ENCODE assay signal across 19 cellular contexts in genomic region chr6:6688951-6689350, GRCh38.
DNase-seq lines count a peak whose midpoint lies in the region; ATAC-seq, FAIRE-seq and TF ChIP-seq lines count a peak whose summit lies in the region.
"Had no signal": no experiment of that assay in that cellular context is flagged by ENCODE, and none has a peak within 500 bp of the region (broad histone marks: within the 10 kb centered on the region; RNA-seq: fewer than 3 reads in every experiment).

No MANE protein-coding gene starts in this region.

- H3K4me3 ChIP-seq in GM23248 (no peak overlapping the region), body of pancreas (no peak overlapping the region), keratinocyte (ENCODE audit: control insufficient read depth in 2 of 3, extremely low read depth in 1 of 3, insufficient read depth in 2 of 3, low read depth in 1 of 3, low read length in 3 of 3) (no peak overlapping the region), gastrocnemius medialis (no peak overlapping the region)
- H3K4me3 ChIP-seq: dorsolateral prefrontal cortex, left lung had no signal

- no peak for TF ChIP-seq POLR2A in body of pancreas (IDR thresholded peaks at IDR 0.05)
- TF ChIP-seq POLR2A in gastrocnemius medialis (IDR thresholded peaks at IDR 0.05), result no peak

- intact Hi-C loops in body of pancreas (cut with DNase I) (no loop called here), gastrocnemius medialis (cut with DNase I; ENCODE audit: low total_unique reads) (loop anchor here (10.0 kb wide), 1 partner anchor 696 kb away; the partner anchor contains the start of genes CAGE1 and RIOK1)

- no peak for ATAC-seq in body of pancreas
- no peak for ATAC-seq in gastrocnemius medialis
- ATAC-seq: left lung; stimulated activated memory B cell treated with anti-CD40 and anti-IgM and Interleukin-4, amounts not matched to agents 10 μg/mL and 1 μg/mL and 100 μg/mL, for 72 hours had no signal

- H3K9me3 ChIP-seq in GM23248 (ENCODE audit: low read depth) (no peaks in the 10 kb centered on the region), body of pancreas (no peaks in the 10 kb centered on the region), keratinocyte (ENCODE audit: control insufficient read depth, low read depth, low read length) (no peaks in the 10 kb centered on the region), gastrocnemius medialis (no peaks in the 10 kb centered on the region)

- H4K20me1 ChIP-seq in GM23248 (ENCODE audit: insufficient read depth), result no peaks in the 10 kb centered on the region
- no peaks in the 10 kb centered on the region for H4K20me1 ChIP-seq in keratinocyte (ENCODE audit: control insufficient read depth, extremely low read depth, insufficient read depth, low read length)

- H3K79me2 ChIP-seq in GM23248 (ENCODE audit: insufficient read depth) (no peaks in the 10 kb centered on the region), keratinocyte (ENCODE audit: control insufficient read depth, insufficient read depth, low read length) (no peaks in the 10 kb centered on the region)

- DNase-seq in GM23248, result peak; percentile 41
- DNase-seq in body of pancreas, result no peak
- no peak for DNase-seq in keratinocyte (ENCODE audit: low read depth, low spot score)
- no peak for DNase-seq in gastrocnemius medialis
- no peak for DNase-seq in middle frontal gyrus (ENCODE audit: extremely low spot score, low spot score)
- no peak for DNase-seq in NOMO-1 treated with DMSO at 0.1 percent for 48 hours (lab: John Stamatoyannopoulos, UW; ENCODE audit: unreplicated experiment)
- DNase-seq in NCI-H1930 (lab: John Stamatoyannopoulos, UW), result no peak
- no peak for DNase-seq in NCI-H2107 treated with DMSO at 0.1 percent for 48 hours (lab: John Stamatoyannopoulos, UW; ENCODE audit: unreplicated experiment)
- DNase-seq: activated CD4-positive, alpha-beta T cell treated with anti-CD3 and anti-CD28 coated beads for 1 hour; activated T-cell treated with anti-CD3 and anti-CD28 coated beads for 4 hours; dorsolateral prefrontal cortex; GDM1; left lung; NCI-H1048; NCI-H2107; nephron progenitor cell had no signal

- H3K9ac ChIP-seq in GM23248 (no peak overlapping the region), keratinocyte (ENCODE audit: control insufficient read depth, extremely low read depth, insufficient read depth, low read length) (peak overlapping the region; percentile 58)

- dilution Hi-C loops in keratinocyte (cut with MboI; ENCODE audit: extremely low pct_ligation_motif_present, low sequenced_read_pairs), result no loop called here

- no peaks in the 10 kb centered on the region for H3K27me3 ChIP-seq in GM23248 (replicated peaks; ENCODE audit: insufficient read depth)
- no peaks in the 10 kb centered on the region for H3K27me3 ChIP-seq in body of pancreas
- no peaks in the 10 kb centered on the region for H3K27me3 ChIP-seq in keratinocyte (ENCODE audit: control insufficient read depth, extremely low read depth, insufficient read depth, low read length)
- no peaks in the 10 kb centered on the region for H3K27me3 ChIP-seq in gastrocnemius medialis
- H3K27me3 ChIP-seq: left lung had no signal

- H3K4me2 ChIP-seq in GM23248 (ENCODE audit: unreplicated experiment) (no peak overlapping the region), keratinocyte (ENCODE audit: control insufficient read depth, extremely low read depth, insufficient read depth, low read depth, low read length) (peak overlapping the region; percentile 88)

- in situ Hi-C loops in GM23248 (cut with MboI) (loop anchor here (25.0 kb wide), 1 partner anchor 923 kb away; no protein-coding TSS in a partner anchor), gastrocnemius medialis (cut with MboI; ENCODE audit: low sequenced_read_pairs in 4 of 4) (loop anchor here (25.0 kb wide), 2 partner anchors 548 to 923 kb away; no protein-coding TSS in a partner anchor)

- peak overlapping the region; percentile 69 for H3K27ac ChIP-seq in GM23248
- peak overlapping the region in 3 of 4 donors; percentile 89 to 92 (median 90) for H3K27ac ChIP-seq in body of pancreas
- peak overlapping the region; percentile 88 for H3K27ac ChIP-seq in keratinocyte (ENCODE audit: control insufficient read depth, insufficient read depth, low read length)
- peak overlapping the region in 3 of 4 donors; percentile 40 to 73 (median 63) for H3K27ac ChIP-seq in gastrocnemius medialis

- FAIRE-seq in keratinocyte (lab: Jason Lieb, UNC), result no peak
- FAIRE-seq: D721Med, urothelium cell line had no signal

- H3K36me3 ChIP-seq in GM23248 (ENCODE audit: low read depth) (no peaks in the 10 kb centered on the region), body of pancreas (replicated peaks in 1 of 2; ENCODE audit: insufficient read depth in 1 of 2, low read depth in 2 of 2) (no peaks in the 10 kb centered on the region), keratinocyte (ENCODE audit: control insufficient read depth in 2 of 2, extremely low read depth in 1 of 2, insufficient read depth in 2 of 2, low read length in 2 of 2) (no peaks in the 10 kb centered on the region), gastrocnemius medialis (no peaks in the 10 kb centered on the region)
- H3K36me3 ChIP-seq: left lung had no signal

- H3K9me2 ChIP-seq in GM23248 (ENCODE audit: insufficient read depth), result no peaks in the 10 kb centered on the region

- H2AFZ ChIP-seq in GM23248, result no peak overlapping the region
- no peak overlapping the region for H2AFZ ChIP-seq in keratinocyte (ENCODE audit: control insufficient read depth, low read length)

- H3K4me1 ChIP-seq in GM23248 (ENCODE audit: insufficient read depth) (peaks cover 18% of the 10 kb centered on the region), body of pancreas (peaks cover 40% of the 10 kb centered on the region), keratinocyte (ENCODE audit: control insufficient read depth, extremely low read depth, insufficient read depth, low read length) (peaks cover 45% of the 10 kb centered on the region), gastrocnemius medialis (peaks cover 19 to 26% of the 10 kb centered on the region in 2 donors)

- TF ChIP-seq CTCF in body of pancreas (IDR thresholded peaks at IDR 0.05) (no peak), keratinocyte (optimal IDR thresholded peaks at IDR 0.05 in 1 of 3, IDR thresholded peaks at IDR 0.05 in 1 of 3, conservative IDR thresholded peaks at IDR 0.05 in 1 of 3; ENCODE audit: extremely low read depth in 1 of 3, insufficient read depth in 2 of 3, low read length in 3 of 3) (no peak), gastrocnemius medialis (IDR thresholded peaks at IDR 0.05 in 4 of 5, conservative IDR thresholded peaks at IDR 0.05 in 1 of 5) (no peak)

- peaks cover 22% of the 10 kb centered on the region for H3F3A ChIP-seq in GM23248 (ENCODE audit: insufficient read depth)

- 5 to 22% methylated on average over 1 of the region's 1 CpG for WGBS in GM23248 (ENCODE audit: low coverage in 1 of 2, low lambda C conversion rate in 2 of 2, missing lambda C conversion rate in 2 of 2), 2 experiments
- WGBS in body of pancreas, 2 donors, result 59 to 73% methylated on average over 1 of the region's 1 CpG

- no peaks in the 10 kb centered on the region for H3K9me1 ChIP-seq in keratinocyte (ENCODE audit: control insufficient read depth, extremely low read depth, insufficient read depth, low read length)
